Comparison of ENCODE assay signal across 8 cellular contexts in the genomic region with DNA sequence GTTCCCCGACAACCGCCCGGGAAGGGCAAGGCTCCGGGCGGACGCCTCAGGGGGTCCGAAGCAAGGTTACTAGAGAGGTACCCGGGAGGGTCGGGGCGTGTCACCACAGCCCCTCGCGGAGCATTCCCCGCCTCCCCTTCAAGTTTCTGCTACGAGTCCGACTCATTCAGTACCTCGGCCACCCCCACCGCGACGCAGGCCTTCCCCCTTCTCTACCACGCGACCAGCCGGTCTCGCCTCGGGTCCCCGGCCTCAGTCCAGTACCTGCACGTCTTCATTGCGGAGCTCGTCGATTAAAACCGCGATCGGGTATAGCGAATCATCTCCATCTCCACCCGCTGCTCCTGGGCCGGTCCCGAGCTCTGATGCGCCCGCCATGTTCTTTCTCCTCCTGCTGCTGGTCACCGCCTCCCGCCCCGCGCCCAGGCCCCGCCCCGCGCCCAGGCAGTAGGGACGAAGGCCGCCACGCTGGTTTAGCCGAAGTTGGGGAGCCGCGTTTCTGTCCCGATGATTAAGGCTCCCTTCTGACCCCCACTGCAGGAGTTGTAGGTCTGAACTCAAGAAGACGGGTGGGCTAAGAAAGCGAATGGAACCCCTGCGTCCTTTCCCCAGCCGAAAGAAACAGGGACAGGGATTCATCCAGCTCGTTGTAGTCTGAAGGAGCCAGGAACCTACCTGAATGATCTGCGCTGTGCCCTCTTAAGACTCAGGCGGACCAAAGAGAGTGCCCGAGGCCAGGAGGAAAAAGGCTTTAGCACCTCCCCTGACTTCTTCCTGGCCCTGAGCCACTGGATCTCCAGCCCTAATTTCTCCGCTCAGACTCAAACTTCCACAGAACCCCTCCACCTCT. TPM values are rescaled to one million over a fixed set of nuclear protein-coding genes. Genes with fewer than 3 reads are reported as not detected.
DNase-seq lines count a peak whose midpoint lies in the region; ATAC-seq and TF ChIP-seq lines count a peak whose summit lies in the region.

TSS of gene PPP2R1B (minus strand) at position 406 of the 850 bp plus-strand sequence. CDS start at position 378, 28 bp downstream.

- TF ChIP-seq POLR2A in vagina (IDR thresholded peaks at IDR 0.05): peak in 1 of 2 donors; percentile 26

- TF ChIP-seq CTCF in GM13977 (IDR thresholded peaks at IDR 0.05; ENCODE audit: extremely low read depth, insufficient read depth, missing control alignments) (peak; percentile 4), vagina (IDR thresholded peaks at IDR 0.05) (no peak)

- peaks cover 0 to 8% of the 10 kb centered on the region in 2 donors for H3K36me3 ChIP-seq in vagina

- H3K4me1 ChIP-seq in right cardiac atrium (ENCODE audit: control insufficient read depth, insufficient read depth, low read length) (peaks cover 2% of the 10 kb centered on the region), vagina (peaks cover 26% of the 10 kb centered on the region)

- intact Hi-C loops in T-helper 2 cell treated with Interferon-gamma antibody and Interleukin-4, amounts not matched to agents 100 ng/mL and 5 ng/mL, for 36 hours (cut with micrococcal nuclease): loop anchor here (1.0 to 5.0 kb wide), 8 partner anchors 76 to 321 kb away; partner anchors contain the start of genes ALG9, CFAP68, DLAT and FDXACB1
- intact Hi-C loops in right cardiac atrium (cut with DNase I) (no loop called here), vagina (cut with DNase I) (loop anchor here (2.0 to 5.0 kb wide), 2 partner anchors 34 to 163 kb away; partner anchors contain the start of gene SIK2)

- under 1% methylated on average over 61 of the region's 61 CpGs for WGBS in right cardiac atrium

- peak within 1 kb of the TSS; percentile 90 for H3K27ac ChIP-seq in right cardiac atrium (ENCODE audit: low read length)
- peak within 1 kb of the TSS; percentile 93 for H3K27ac ChIP-seq in vagina

- peak within 1 kb of the TSS; percentile 98 for H3K4me3 ChIP-seq in right cardiac atrium (ENCODE audit: low read length)
- peak within 1 kb of the TSS; percentile 73 to 96 for H3K4me3 ChIP-seq in vagina

- H3K9me3 ChIP-seq in right cardiac atrium (ENCODE audit: control insufficient read depth, low read length): no peaks in the 10 kb centered on the region
- H3K9me3 ChIP-seq in vagina: no peaks in the 10 kb centered on the region

- no peaks in the 10 kb centered on the region for H3K27me3 ChIP-seq in right cardiac atrium (ENCODE audit: control insufficient read depth, insufficient read depth)
- no peaks in the 10 kb centered on the region for H3K27me3 ChIP-seq in vagina

- in situ Hi-C loops in GM13977 (cut with MboI; ENCODE audit: low pct_unique_long_range_greater_than_20kb, low sequenced_read_pairs, unreplicated experiment): no loop called here

- peak; percentile 89 for ATAC-seq in HG02798 (IDR thresholded peaks at IDR 0.05; ENCODE audit: poor library complexity, unreplicated experiment)
- peak; percentile 98 for ATAC-seq in right cardiac atrium

- DNase-seq in GM13977 (ENCODE audit: low spot score) (peak; percentile 97), NCI-H1436 (lab: John Stamatoyannopoulos, UW) (peak; percentile 42), anterior cingulate cortex (lab: John Stamatoyannopoulos, UW) (peak in 57 of 58 donors; percentile 48 to 92 (median 83)), right cardiac atrium (peak; percentile 73 to 89 (median 86)), putamen (ENCODE audit: low spot score) (peak; percentile 86), vagina (ENCODE audit: extremely low spot score in 2 of 2) (peak in 1 of 2 donors; percentile 94)

RNA-seq across cellular contexts. Expression of gene PPP2R1B, which starts in this region (rescaled TPM):
- total RNA-seq in T-helper 2 cell treated with Interferon-gamma antibody and Interleukin-4, amounts not matched to agents 100 ng/mL and 5 ng/mL, for 36 hours: 56.3 and 62.2 TPM in 2 replicates
- 10 to 100 TPM in 2 of 4 donors, 1 to 10 TPM in 2; 9.6 to 19.7 (median 10.3) TPM for total RNA-seq in right cardiac atrium
- 5.7 TPM for polyA plus RNA-seq in right cardiac atrium
- 35.6 TPM for total RNA-seq in vagina

Comparison
In these comparisons a context has a peak if more than half of its experiments do, and no peak if none do; other contexts are left out.
1. intact Hi-C loops: an anchor here in T-helper 2 cell treated with Interferon-gamma antibody and Interleukin-4, amounts not matched to agents 100 ng/mL and 5 ng/mL, for 36 hours (1.0 to 5.0 kb wide) and vagina (2.0 to 5.0 kb wide); none called in right cardiac atrium.